ENCODE assay signal across 8 cellular contexts in genomic region chr1:36786425-36786824, GRCh38.
"Had no signal": no experiment of that assay in that cellular context is flagged by ENCODE, and none has a peak within 500 bp of the region (broad histone marks: within the 10 kb centered on the region; RNA-seq: fewer than 3 reads in every experiment).

No MANE protein-coding gene starts in this region.

- H3K27ac Mint-ChIP-seq: GM23338, H9, HFFc6 had no signal

- H3K27ac ChIP-seq: GM23248 had no signal

- H3K4me1 ChIP-seq: HAP-1 had no signal

- H3K4me2 ChIP-seq: GM23338 had no signal

- H3K4me3 Mint-ChIP-seq: GM23338, H9, HFFc6 had no signal

- H3K9me3 Mint-ChIP-seq: GM23338, H9 had no signal

- H3K9me3 ChIP-seq: HAP-1 had no signal

- H3K36me3 ChIP-seq: HAP-1 had no signal

- H3K4me3 ChIP-seq: GM23248, GM23338, HAP-1 had no signal

- H2AFZ ChIP-seq: GM23248, GM23338 had no signal

- H3K9ac ChIP-seq: GM23248 had no signal

- DNase-seq: GM23248, GOT3, H7, H9, HCEC 1CT, HFFc6 had no signal
